ENCODE assay signal across 1 cellular context in the genomic region with DNA sequence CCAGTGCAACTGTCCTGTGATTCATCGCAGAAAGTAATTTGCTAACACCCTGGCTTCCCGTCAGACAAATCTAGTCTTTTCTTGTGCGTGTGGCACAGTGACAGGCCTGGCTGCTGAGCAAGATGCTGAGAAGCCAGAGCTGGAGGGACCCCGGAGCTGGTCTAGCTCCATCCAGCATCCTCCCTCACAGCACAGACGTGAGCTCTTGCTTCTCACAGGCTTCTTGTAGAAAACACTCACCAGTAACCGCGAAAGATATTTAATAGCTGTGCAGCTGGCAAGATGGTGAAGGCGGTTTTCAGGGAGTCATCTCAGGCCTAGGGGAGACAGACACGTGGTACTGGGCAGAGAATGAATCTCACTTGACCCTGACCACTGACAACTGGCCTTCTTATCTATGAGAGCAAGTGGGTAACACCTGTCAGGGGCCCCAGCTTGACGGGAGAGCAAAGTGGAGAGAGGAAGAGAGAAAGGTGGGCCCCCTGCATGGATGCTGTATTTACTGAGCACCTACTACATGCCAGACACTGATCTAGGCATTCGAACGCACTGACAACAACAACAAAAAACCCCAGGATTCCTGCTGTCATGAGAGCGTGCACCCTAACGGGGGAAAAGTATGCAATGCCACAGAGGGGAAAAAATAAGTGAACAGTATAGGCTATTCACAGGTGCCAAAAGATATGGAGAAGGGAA.
TF ChIP-seq lines count a peak whose summit lies in the region.

No MANE protein-coding gene starts in this region.

TF ChIP-seq in GM12878, 131 proteins besides CTCF, POLR2A, EP300 and RAD21 (continued from another document):
- TF ChIP-seq, protein P1, sequence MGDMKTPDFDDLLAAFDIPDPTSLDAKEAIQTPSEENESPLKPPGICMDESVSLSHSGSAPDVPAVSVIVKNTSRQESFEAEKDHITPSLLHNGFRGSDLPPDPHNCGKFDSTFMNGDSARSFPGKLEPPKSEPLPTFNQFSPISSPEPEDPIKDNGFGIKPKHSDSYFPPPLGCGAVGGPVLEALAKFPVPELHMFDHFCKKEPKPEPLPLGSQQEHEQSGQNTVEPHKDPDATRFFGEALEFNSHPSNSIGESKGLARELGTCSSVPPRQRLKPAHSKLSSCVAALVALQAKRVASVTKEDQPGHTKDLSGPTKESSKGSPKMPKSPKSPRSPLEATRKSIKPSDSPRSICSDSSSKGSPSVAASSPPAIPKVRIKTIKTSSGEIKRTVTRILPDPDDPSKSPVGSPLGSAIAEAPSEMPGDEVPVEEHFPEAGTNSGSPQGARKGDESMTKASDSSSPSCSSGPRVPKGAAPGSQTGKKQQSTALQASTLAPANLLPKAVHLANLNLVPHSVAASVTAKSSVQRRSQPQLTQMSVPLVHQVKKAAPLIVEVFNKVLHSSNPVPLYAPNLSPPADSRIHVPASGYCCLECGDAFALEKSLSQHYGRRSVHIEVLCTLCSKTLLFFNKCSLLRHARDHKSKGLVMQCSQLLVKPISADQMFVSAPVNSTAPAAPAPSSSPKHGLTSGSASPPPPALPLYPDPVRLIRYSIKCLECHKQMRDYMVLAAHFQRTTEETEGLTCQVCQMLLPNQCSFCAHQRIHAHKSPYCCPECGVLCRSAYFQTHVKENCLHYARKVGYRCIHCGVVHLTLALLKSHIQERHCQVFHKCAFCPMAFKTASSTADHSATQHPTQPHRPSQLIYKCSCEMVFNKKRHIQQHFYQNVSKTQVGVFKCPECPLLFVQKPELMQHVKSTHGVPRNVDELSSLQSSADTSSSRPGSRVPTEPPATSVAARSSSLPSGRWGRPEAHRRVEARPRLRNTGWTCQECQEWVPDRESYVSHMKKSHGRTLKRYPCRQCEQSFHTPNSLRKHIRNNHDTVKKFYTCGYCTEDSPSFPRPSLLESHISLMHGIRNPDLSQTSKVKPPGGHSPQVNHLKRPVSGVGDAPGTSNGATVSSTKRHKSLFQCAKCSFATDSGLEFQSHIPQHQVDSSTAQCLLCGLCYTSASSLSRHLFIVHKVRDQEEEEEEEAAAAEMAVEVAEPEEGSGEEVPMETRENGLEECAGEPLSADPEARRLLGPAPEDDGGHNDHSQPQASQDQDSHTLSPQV (IDR thresholded peaks at IDR 0.05), result no peak
- TF ChIP-seq TCF12 (IDR thresholded peaks at IDR 0.05; ENCODE audit: low read depth, low read length), result 0 out of 2 replicates have a peak, but pooled peaks have one; percentile 26
- no peak for TF ChIP-seq RCOR1 (conservative IDR thresholded peaks at IDR 0.05; ENCODE audit: low read depth, low read length)
- no peak for TF ChIP-seq NR2C2 (IDR thresholded peaks at IDR 0.05; ENCODE audit: borderline replicate concordance, control insufficient read depth, insufficient read length, low read depth)
- TF ChIP-seq MEF2B (IDR thresholded peaks at IDR 0.05; ENCODE audit: partially characterized antibody, poor library complexity, severe bottlenecking), result no peak
- no peak for TF ChIP-seq ZNF622 (IDR thresholded peaks at IDR 0.05)
- TF ChIP-seq RAD51 (IDR thresholded peaks at IDR 0.05), result peak; percentile 51; the same call in 1 of the 2 replicates
TF ChIP-seq in GM12878: peak in this region for 5.
